Comparison of ENCODE assay signal across 17 cellular contexts in genomic region chr12:101951002-101951670, GRCh38.
"Had no signal": no experiment of that assay in that cellular context is flagged by ENCODE, and none has a peak within 500 bp of the region (broad histone marks: within the 10 kb centered on the region; RNA-seq: fewer than 3 reads in every experiment).

No MANE protein-coding gene starts in this region.

- H3K4me1 Mint-ChIP-seq: stimulated activated memory B cell treated with anti-CD40 and anti-IgM and Interleukin-4, amounts not matched to agents 10 μg/mL and 1 μg/mL and 100 μg/mL, for 72 hours had no signal

- H3K27me3 ChIP-seq: adrenal gland, colonic mucosa, heart right ventricle had no signal

- H3K36me3 Mint-ChIP-seq: naive thymus-derived CD4-positive, alpha-beta T cell; type B pancreatic cell had no signal

- H3K4me3 ChIP-seq: adrenal gland, colonic mucosa, heart right ventricle had no signal

- ATAC-seq: heart right ventricle; left lobe of liver; naive thymus-derived CD4-positive, alpha-beta T cell; right cardiac atrium; stimulated activated memory B cell treated with anti-CD40 and anti-IgM and Interleukin-4, amounts not matched to agents 10 μg/mL and 1 μg/mL and 100 μg/mL, for 72 hours had no signal

- H3K27ac ChIP-seq: adrenal gland, colonic mucosa, heart right ventricle had no signal

- H3K9me3 ChIP-seq: adrenal gland, colonic mucosa, heart right ventricle had no signal

- H3K27me3 Mint-ChIP-seq: stimulated activated memory B cell treated with anti-CD40 and anti-IgM and Interleukin-4, amounts not matched to agents 10 μg/mL and 1 μg/mL and 100 μg/mL, for 72 hours; type B pancreatic cell had no signal

- H3K4me1 ChIP-seq: adrenal gland, colonic mucosa, heart right ventricle had no signal

- H3K27ac Mint-ChIP-seq: activated CD4-positive, alpha-beta T cell treated with anti-CD3 and anti-CD28 coated beads, Interleukin-2, amount 10 ng/mL, durations not matched to agents 24 days and 14 days; naive thymus-derived CD4-positive, alpha-beta T cell; stimulated activated memory B cell treated with anti-CD40 and anti-IgM and Interleukin-4, amounts not matched to agents 10 μg/mL and 1 μg/mL and 100 μg/mL, for 72 hours; type B pancreatic cell had no signal

- H3K9me3 Mint-ChIP-seq: stimulated activated memory B cell treated with anti-CD40 and anti-IgM and Interleukin-4, amounts not matched to agents 10 μg/mL and 1 μg/mL and 100 μg/mL, for 72 hours had no signal

- H3K4me3 Mint-ChIP-seq: activated CD4-positive, alpha-beta T cell treated with anti-CD3 and anti-CD28 coated beads, Interleukin-2, amount 10 ng/mL, durations not matched to agents 24 days and 14 days; naive thymus-derived CD4-positive, alpha-beta T cell; stimulated activated memory B cell treated with anti-CD40 and anti-IgM and Interleukin-4, amounts not matched to agents 10 μg/mL and 1 μg/mL and 100 μg/mL, for 72 hours; type B pancreatic cell had no signal

- H3K36me3 ChIP-seq: adrenal gland, colonic mucosa, heart right ventricle had no signal

- DNase-seq: activated CD4-positive, alpha-beta T cell treated with anti-CD3 and anti-CD28 coated beads, Interleukin-2, amount 10 ng/mL, durations not matched to agents 24 days and 14 days; activated naive CD4-positive, alpha-beta T cell treated with Interleukin-2 at 50 U/mL for 16 hours; activated T-cell treated with anti-CD3 and anti-CD28 coated beads, Interleukin-2, amount 50 U/mL, for 48 hours; adrenal gland; colonic mucosa; foreskin melanocyte; heart right ventricle; islet precursor cell; mammary epithelial cell; naive thymus-derived CD4-positive, alpha-beta T cell; right cardiac atrium; small intestine; substantia nigra; T1000 had no signal
